In genomic region chr12:55443776-55444175, GRCh38 we compare ENCODE assay signal across 7 cellular contexts.
"Had no signal": no experiment of that assay in that cellular context is flagged by ENCODE, and none has a peak within 500 bp of the region (broad histone marks: within the 10 kb centered on the region; RNA-seq: fewer than 3 reads in every experiment).

TSS of gene OR6C2 (plus strand) at chr12:55444076. CDS start at chr12:55452214, 8,138 bp downstream.

- H3K36me3 ChIP-seq: HAP-1 had no signal

- DNase-seq: GOT3, H7, HFFc6, KG1 had no signal

- H3K9me3 ChIP-seq: HAP-1 had no signal

- H3K4me1 ChIP-seq: HAP-1 had no signal

- ATAC-seq: HCT116, HepG2 had no signal

- H3K4me3 ChIP-seq: HAP-1 had no signal
